Comparison of ENCODE assay signal across 1 cellular context in genomic region chr15:65233651-65234050, GRCh38.
TF ChIP-seq lines count a peak whose summit lies in the region.

No MANE protein-coding gene starts in this region.

TF ChIP-seq in K562, 482 proteins besides CTCF, POLR2A, EP300 and RAD21:
- TF ChIP-seq CEBPG (CRISPR knock-in tag; IDR thresholded peaks at IDR 0.05): no peak
- TF ChIP-seq CEBPG (tag; conservative IDR thresholded peaks at IDR 0.05 in 1 of 2, IDR thresholded peaks at IDR 0.05 in 1 of 2): peak; percentile 55 to 82
- TF ChIP-seq CBX5 (IDR thresholded peaks at IDR 0.05; ENCODE audit: borderline replicate concordance, low read depth): no peak
- TF ChIP-seq CEBPB (tag; IDR thresholded peaks at IDR 0.05): peak; percentile 92
TF ChIP-seq in K562: peak in this region for 2.
